ENCODE assay signal across 8 cellular contexts in the genomic region with DNA sequence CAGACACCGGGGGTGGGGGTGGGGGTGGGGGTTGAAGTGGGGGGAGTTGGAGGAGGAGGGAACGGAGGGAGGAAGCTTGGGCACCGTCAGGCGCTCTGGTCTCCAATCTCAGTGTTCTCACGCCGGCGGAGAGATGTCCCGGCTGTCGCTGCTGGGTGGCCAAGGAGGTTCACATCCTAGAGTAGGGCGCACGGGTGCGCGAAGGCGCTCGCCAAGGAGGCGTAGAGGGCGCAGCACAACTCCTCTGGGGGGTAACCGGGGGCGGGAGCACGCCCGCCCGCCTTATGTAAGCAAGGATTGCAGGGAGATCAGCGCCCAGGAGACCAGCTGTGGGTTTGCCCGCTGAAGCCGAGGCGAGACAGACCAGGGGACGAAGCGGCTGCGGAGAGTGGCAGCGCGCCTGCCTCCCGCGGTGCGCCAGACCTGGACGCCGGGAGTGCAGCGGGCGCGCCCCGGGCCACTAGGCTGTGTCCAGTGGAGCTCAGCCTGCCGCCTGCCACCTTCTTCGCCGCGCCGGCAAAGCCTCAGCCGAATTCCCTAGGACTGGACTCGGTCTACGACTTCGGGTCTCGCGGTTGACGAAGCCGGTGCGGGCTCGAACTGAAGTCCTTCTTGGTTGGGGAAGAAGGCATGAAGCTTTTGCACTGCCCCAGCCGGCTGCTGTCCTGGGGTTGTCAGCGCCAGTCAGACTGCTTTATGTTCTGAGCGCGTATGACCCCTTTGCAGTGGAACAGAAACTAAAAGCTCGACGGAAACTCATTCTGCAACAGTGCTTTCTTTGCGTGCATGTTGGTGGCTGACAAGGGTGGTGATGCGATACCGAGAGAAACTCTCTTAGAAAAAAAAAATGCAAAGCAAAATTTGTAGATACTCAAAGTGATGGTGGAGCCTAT. TPM values are rescaled to one million over a fixed set of nuclear protein-coding genes. Genes with fewer than 3 reads are reported as not detected.
A peak's percentile ranks its signal among the peaks of the same experiment; 100 is the strongest.
DNase-seq lines count a peak whose midpoint lies in the region; ATAC-seq and TF ChIP-seq lines count a peak whose summit lies in the region.

No MANE protein-coding gene starts in this region.

- no peaks in the 10 kb centered on the region for H3K9me3 ChIP-seq in mucosa of rectum (ENCODE audit: control insufficient read depth in 2 of 2, low read length in 2 of 2)
- H3K9me3 ChIP-seq in upper lobe of right lung = no peaks in the 10 kb centered on the region

- H3K36me3 ChIP-seq in mucosa of rectum (ENCODE audit: control insufficient read depth in 2 of 2, insufficient read depth in 2 of 2, low read length in 2 of 2) (no peaks in the 10 kb centered on the region), upper lobe of right lung (no peaks in the 10 kb centered on the region)

- ATAC-seq in GM18868 (IDR thresholded peaks at IDR 0.05; ENCODE audit: unreplicated experiment) (peak; percentile 98), HG03066 (IDR thresholded peaks at IDR 0.05; ENCODE audit: low read depth, unreplicated experiment) (peak; percentile 88), esophagus mucosa (peak; percentile 28), upper lobe of right lung (peak; percentile 71)

- H3K4me1 ChIP-seq in mucosa of rectum (ENCODE audit: control insufficient read depth in 2 of 2, insufficient read depth in 2 of 2, low read length in 2 of 2) (peaks cover 0 to 2% of the 10 kb centered on the region in 2 donors), upper lobe of right lung (no peaks in the 10 kb centered on the region)

- no peak for TF ChIP-seq CTCF in upper lobe of right lung (IDR thresholded peaks at IDR 0.05)

- peak; percentile 60 for DNase-seq in Ammon's horn (ENCODE audit: low spot score)
- peak; percentile 36 for DNase-seq in T1000 (lab: John Stamatoyannopoulos, UW)
- DNase-seq in upper lobe of right lung = peak; percentile 75
- no peak for DNase-seq in NCI-H774 (lab: John Stamatoyannopoulos, UW)

- H3K27me3 ChIP-seq in mucosa of rectum (ENCODE audit: control insufficient read depth in 2 of 2, insufficient read depth in 2 of 2, low read length in 2 of 2) (peaks cover 4 to 16% of the 10 kb centered on the region in 2 donors), upper lobe of right lung (peaks cover 12% of the 10 kb centered on the region)

- H3K27ac ChIP-seq in mucosa of rectum (ENCODE audit: low read depth in 2 of 2, low read length in 2 of 2) (peak overlapping the region; percentile 77 to 78), upper lobe of right lung (peak overlapping the region; percentile 84)

- intact Hi-C loops in upper lobe of right lung (cut with DNase I) = no loop called here

- peak overlapping the region; percentile 63 to 70 for H3K9ac ChIP-seq in mucosa of rectum (ENCODE audit: low read depth in 1 of 2, low read length in 2 of 2)

- H3K4me3 ChIP-seq in mucosa of rectum (ENCODE audit: low read length in 2 of 2) (peak overlapping the region; percentile 70 to 73), upper lobe of right lung (peak overlapping the region; percentile 56)

RNA-seq across cellular contexts. Expression of a gene that starts 0.7 kb away (rescaled TPM):
- total RNA-seq in esophagus mucosa (0.16 TPM), upper lobe of right lung (6.7 TPM)

Comparison
In these comparisons a context has a peak if more than half of its experiments do, and no peak if none do; other contexts are left out.
1. ATAC-seq: peak in every context shown above with its lines; median percentile 98 in GM18868; 88 in HG03066; 71 in upper lobe of right lung; 28 in esophagus mucosa.